ENCODE assay signal across 9 cellular contexts in genomic region chr18:12278153-12278764, GRCh38. TPM values are rescaled to one million over a fixed set of nuclear protein-coding genes. Genes with fewer than 3 reads are reported as not detected.
DNase-seq lines count a peak whose midpoint lies in the region; ATAC-seq and TF ChIP-seq lines count a peak whose summit lies in the region.
"Had no signal": no experiment of that assay in that cellular context is flagged by ENCODE, and none has a peak within 500 bp of the region (broad histone marks: within the 10 kb centered on the region; RNA-seq: fewer than 3 reads in every experiment).

No MANE protein-coding gene starts in this region.

- TF ChIP-seq CTCF in mammary epithelial cell (conservative IDR thresholded peaks at IDR 0.05 in 1 of 2, IDR thresholded peaks at IDR 0.05 in 1 of 2; ENCODE audit: extremely low read depth in 1 of 2, insufficient read depth in 1 of 2, low read depth in 1 of 2, low read length in 2 of 2): peak in 1 of 2 donors; percentile 40

- H3K79me1 ChIP-seq in mesenchymal stem cell (replicated peaks; ENCODE audit: low read length, poor library complexity, severe bottlenecking): peaks cover 2% of the 10 kb centered on the region

- intact Hi-C loops in mammary epithelial cell (cut with micrococcal nuclease): loop anchor here (5.0 to 10.0 kb wide), 2 partner anchors 379 to 423 kb away; partner anchors contain the start of genes CHMP1B and SPIRE1
- intact Hi-C loops in naive thymus-derived CD4-positive, alpha-beta T cell (cut with micrococcal nuclease): no loop called here

- POLR2A ChIA-PET in naive thymus-derived CD4-positive, alpha-beta T cell (lab: Charles Lee): no interaction called here
- POLR2A ChIA-PET in T-cell (lab: Charles Lee): interaction anchor here in 1 of 2 donors (0.6 kb wide), 1 partner anchor 114 kb away, joined by 4 read pairs; no protein-coding TSS in a partner anchor

- H3K36me3 Mint-ChIP-seq in naive thymus-derived CD4-positive, alpha-beta T cell: no peaks in the 10 kb centered on the region
- no peaks in the 10 kb centered on the region for H3K36me3 Mint-ChIP-seq in T-cell

- H3K4me3 Mint-ChIP-seq in stimulated activated naive CD8-positive, alpha-beta T cell treated with anti-CD3 and anti-CD28 coated beads, Interleukin-15, amount 100 ng/mL, for 72 hours: no peak overlapping the region
- H3K4me3 Mint-ChIP-seq in naive thymus-derived CD4-positive, alpha-beta T cell: no peak overlapping the region
- no peak overlapping the region for H3K4me3 Mint-ChIP-seq in T-cell

- no peak for ATAC-seq in stimulated activated naive CD8-positive, alpha-beta T cell treated with anti-CD3 and anti-CD28 coated beads, Interleukin-15, Interleukin-2, amounts not matched to agents 100 U/mL and 50 U/mL, for 24 hours
- no peak for ATAC-seq in stimulated activated naive CD8-positive, alpha-beta T cell treated with anti-CD3 and anti-CD28 coated beads, Interleukin-15, amount 100 ng/mL, for 72 hours
- ATAC-seq in naive thymus-derived CD4-positive, alpha-beta T cell: no peak
- no peak for ATAC-seq in T-cell (replicated peaks in 1 of 4)

- peak overlapping the region in 1 of 2 experiments; percentile 22 for H3K14ac ChIP-seq in mesenchymal stem cell (ENCODE audit: low read length in 2 of 2)

- peak overlapping the region in 1 of 3 experiments; percentile 7 for H3K4me3 ChIP-seq in mammary epithelial cell (replicated peaks in 1 of 3; ENCODE audit: insufficient read depth in 1 of 3, low read depth in 2 of 3, low read length in 3 of 3)
- peak overlapping the region in 1 of 2 experiments; percentile 76 for H3K4me3 ChIP-seq in mesenchymal stem cell (ENCODE audit: insufficient read depth in 1 of 2, low read depth in 1 of 2, low read length in 2 of 2)
- H3K4me3 ChIP-seq in naive thymus-derived CD4-positive, alpha-beta T cell (ENCODE audit: low read length): no peak overlapping the region

- H3K4me1 ChIP-seq in mammary epithelial cell (ENCODE audit: insufficient read depth, low read length) (peaks cover 42% of the 10 kb centered on the region), mesenchymal stem cell (ENCODE audit: control insufficient read depth, insufficient read depth, low read depth, low read length) (peaks cover 31% of the 10 kb centered on the region)
- no peaks in the 10 kb centered on the region for H3K4me1 ChIP-seq in naive thymus-derived CD4-positive, alpha-beta T cell (ENCODE audit: control insufficient read depth in 2 of 2, insufficient read depth in 2 of 2, low read length in 2 of 2)

- dilution Hi-C loops in mammary epithelial cell (cut with HindIII; ENCODE audit: low sequenced_read_pairs): no loop called here

- peaks cover 21% of the 10 kb centered on the region for H3K27me3 Mint-ChIP-seq in stimulated activated naive CD8-positive, alpha-beta T cell treated with anti-CD3 and anti-CD28 coated beads, Interleukin-15, amount 100 ng/mL, for 72 hours
- H3K27me3 Mint-ChIP-seq in naive thymus-derived CD4-positive, alpha-beta T cell: peaks cover 0 to 39% (median 7%) of the 10 kb centered on the region in 5 donors
- peaks cover 11 to 30% of the 10 kb centered on the region in 2 donors for H3K27me3 Mint-ChIP-seq in T-cell

- no peaks in the 10 kb centered on the region for H3K9me3 Mint-ChIP-seq in stimulated activated naive CD8-positive, alpha-beta T cell treated with anti-CD3 and anti-CD28 coated beads, Interleukin-15, amount 100 ng/mL, for 72 hours
- no peaks in the 10 kb centered on the region for H3K9me3 Mint-ChIP-seq in naive thymus-derived CD4-positive, alpha-beta T cell
- no peaks in the 10 kb centered on the region for H3K9me3 Mint-ChIP-seq in T-cell

- WGBS in mammary epithelial cell (ENCODE audit: low coverage, missing lambda C conversion rate): 5% methylated on average over 4 of the region's 7 CpGs
- 66% methylated on average over 7 of the region's 7 CpGs for whole genome bisulfite sequencing in mesenchymal stem cell

- peak overlapping the region; percentile 83 for H3K27ac ChIP-seq in mammary epithelial cell (ENCODE audit: insufficient read depth, low read depth, low read length)
- H3K27ac ChIP-seq in mesenchymal stem cell (ENCODE audit: low read length, poor library complexity, severe bottlenecking): peak overlapping the region; percentile 94
- H3K27ac ChIP-seq in naive thymus-derived CD4-positive, alpha-beta T cell (ENCODE audit: low read depth, low read length): no peak overlapping the region

- peak overlapping the region in 1 of 2 experiments; percentile 0 for H3K23ac ChIP-seq in mesenchymal stem cell (ENCODE audit: low read length in 2 of 2)

- H3K36me3 ChIP-seq in mammary epithelial cell (ENCODE audit: insufficient read depth, low read length): no peaks in the 10 kb centered on the region
- no peaks in the 10 kb centered on the region for H3K36me3 ChIP-seq in mesenchymal stem cell (ENCODE audit: control insufficient read depth in 1 of 2, insufficient read depth in 2 of 2, low read depth in 1 of 2, low read length in 2 of 2)
- no peaks in the 10 kb centered on the region for H3K36me3 ChIP-seq in naive thymus-derived CD4-positive, alpha-beta T cell (ENCODE audit: control insufficient read depth in 2 of 3, insufficient read depth in 3 of 3, low read length in 3 of 3)

- no peaks in the 10 kb centered on the region for H4K20me1 ChIP-seq in mammary epithelial cell (ENCODE audit: insufficient read depth, low read length)

- H3K4ac ChIP-seq in mesenchymal stem cell (ENCODE audit: low read depth in 1 of 2, low read length in 2 of 2): peak overlapping the region; percentile 15 to 20

- H3K27me3 ChIP-seq in mammary epithelial cell (ENCODE audit: insufficient read depth, low read length): no peaks in the 10 kb centered on the region
- no peaks in the 10 kb centered on the region for H3K27me3 ChIP-seq in mesenchymal stem cell (ENCODE audit: control insufficient read depth in 1 of 2, insufficient read depth in 1 of 2, low read length in 2 of 2)
- H3K27me3 ChIP-seq in naive thymus-derived CD4-positive, alpha-beta T cell (ENCODE audit: control insufficient read depth in 2 of 2, insufficient read depth in 2 of 2, low read length in 2 of 2): no peaks in the 10 kb centered on the region

- peak overlapping the region; percentile 85 for H4K91ac ChIP-seq in mesenchymal stem cell (ENCODE audit: low read length)

- peak overlapping the region; percentile 79 for H2BK5ac ChIP-seq in mesenchymal stem cell (ENCODE audit: low read depth, low read length, poor library complexity, severe bottlenecking)

- H3K4me2 ChIP-seq in mammary epithelial cell (ENCODE audit: insufficient read depth, low read depth, low read length) (peak overlapping the region; percentile 76), mesenchymal stem cell (ENCODE audit: low read length, poor library complexity, severe bottlenecking) (peak overlapping the region; percentile 43)

- in situ Hi-C loops in mammary epithelial cell (cut with MboI; ENCODE audit: low sequenced_read_pairs in 2 of 2): no loop called here

- H2AK5ac ChIP-seq in mesenchymal stem cell (ENCODE audit: low read length, severe bottlenecking): peak overlapping the region; percentile 40

- no peaks in the 10 kb centered on the region for H3K4me1 Mint-ChIP-seq in stimulated activated naive CD8-positive, alpha-beta T cell treated with anti-CD3 and anti-CD28 coated beads, Interleukin-15, amount 100 ng/mL, for 72 hours
- peaks cover 0 to 3% (median 0%) of the 10 kb centered on the region in 7 donors for H3K4me1 Mint-ChIP-seq in naive thymus-derived CD4-positive, alpha-beta T cell
- no peaks in the 10 kb centered on the region for H3K4me1 Mint-ChIP-seq in T-cell

- peak overlapping the region; percentile 50 to 58 for H3K18ac ChIP-seq in mesenchymal stem cell (ENCODE audit: low read depth in 1 of 2, low read length in 2 of 2)

- H3K27ac Mint-ChIP-seq in stimulated activated naive CD8-positive, alpha-beta T cell treated with anti-CD3 and anti-CD28 coated beads, Interleukin-15, amount 100 ng/mL, for 72 hours: no peak overlapping the region
- no peak overlapping the region for H3K27ac Mint-ChIP-seq in naive thymus-derived CD4-positive, alpha-beta T cell
- no peak overlapping the region for H3K27ac Mint-ChIP-seq in T-cell

- H3K9ac ChIP-seq in mammary epithelial cell (ENCODE audit: insufficient read depth, low read length) (peak overlapping the region; percentile 68), mesenchymal stem cell (ENCODE audit: low read length) (peak overlapping the region; percentile 97)

- H4K8ac ChIP-seq in mesenchymal stem cell (ENCODE audit: low read length): peak overlapping the region; percentile 93

- CTCF ChIA-PET in mammary epithelial cell (lab: Charles Lee; ENCODE audit: low non-redundant PET) (interaction anchor here (1.1 kb wide), 1 partner anchor 50 kb away, joined by 3 read pairs; no protein-coding TSS in a partner anchor), T-cell (lab: Charles Lee) (interaction anchor here (0.6 to 1.2 kb wide), 2 partner anchors 13 to 700 kb away, joined by 4 to 9 read pairs; no protein-coding TSS in a partner anchor)
- CTCF ChIA-PET in naive thymus-derived CD4-positive, alpha-beta T cell (lab: Charles Lee): no interaction called here

- peak overlapping the region; percentile 19 to 60 for H2BK12ac ChIP-seq in mesenchymal stem cell (ENCODE audit: low read length in 2 of 2)

- H2BK120ac ChIP-seq in mesenchymal stem cell (ENCODE audit: low read depth, low read length): peak overlapping the region; percentile 68

- H3K9me3 ChIP-seq in mammary epithelial cell (replicated peaks; ENCODE audit: insufficient read depth, low read length) (no peaks in the 10 kb centered on the region), mesenchymal stem cell (ENCODE audit: control insufficient read depth, low read length) (no peaks in the 10 kb centered on the region)
- no peaks in the 10 kb centered on the region for H3K9me3 ChIP-seq in naive thymus-derived CD4-positive, alpha-beta T cell (ENCODE audit: control insufficient read depth in 2 of 3, low read length in 3 of 3)

- H2AFZ ChIP-seq in mammary epithelial cell (ENCODE audit: low read depth, low read length) (peak overlapping the region; percentile 93), mesenchymal stem cell (ENCODE audit: low read depth, low read length) (no peak overlapping the region)

- peak; percentile 12 for DNase-seq in stimulated activated naive CD8-positive, alpha-beta T cell treated with anti-CD3 and anti-CD28 coated beads, Interleukin-15, Interleukin-2, amounts not matched to agents 100 U/mL and 50 U/mL, for 24 hours
- DNase-seq in stimulated activated naive CD8-positive, alpha-beta T cell treated with anti-CD3 and anti-CD28 coated beads, Interleukin-15, amount 100 ng/mL, for 72 hours: no peak
- DNase-seq in mammary epithelial cell: peak; percentile 47
- no peak for DNase-seq in mesenchymal stem cell
- DNase-seq in superior temporal gyrus (ENCODE audit: extremely low spot score): no peak
- DNase-seq in naive thymus-derived CD4-positive, alpha-beta T cell: no peak
- DNase-seq in activated T-cell treated with anti-CD3 and anti-CD28 coated beads, Interleukin-2, amount 50 U/mL, for 1 hour: no peak
- no peak for DNase-seq in T-cell
- DNase-seq: T-helper 9 cell had no signal

- H3K79me2 ChIP-seq in mammary epithelial cell (ENCODE audit: insufficient read depth, low read length): no peaks in the 10 kb centered on the region

- no TSS peak for BruUV-seq in mammary epithelial cell (replicated peaks; lab: Mats Ljungman, UMichigan)

- H2BK15ac ChIP-seq in mesenchymal stem cell (ENCODE audit: low read depth, poor library complexity, severe bottlenecking): no peak overlapping the region

RNA-seq across cellular contexts. Expression of gene CIDEA, which starts 24.1 kb away (rescaled TPM):
- total RNA-seq in mammary epithelial cell: 1 to 10 TPM in 1 of 2 donors, under 1 TPM in 1; 0.94 to 1.3 TPM
- 4.9 TPM for polyA plus RNA-seq in mammary epithelial cell
- 15.5 TPM for polyA minus RNA-seq in mammary epithelial cell
- polyA plus RNA-seq in mesenchymal stem cell (2013, experiment 1 of 2): not detected
- not detected for polyA plus RNA-seq in mesenchymal stem cell (2013, experiment 2 of 2)
- not detected for total RNA-seq in naive thymus-derived CD4-positive, alpha-beta T cell
- polyA plus RNA-seq in naive thymus-derived CD4-positive, alpha-beta T cell: not detected
- total RNA-seq in T-cell: not detected

RNA-seq across cellular contexts. Expression of gene TUBB6, which starts 29.8 kb away (rescaled TPM):
- total RNA-seq in mammary epithelial cell: 1,000 to 10,000 TPM in 1 of 2 donors, 100 to 1,000 TPM in 1; 522 to 1,295 TPM
- polyA plus RNA-seq in mammary epithelial cell: 1,680 TPM
- 684 TPM for polyA minus RNA-seq in mammary epithelial cell
- 234 TPM for polyA plus RNA-seq in mesenchymal stem cell (2013, experiment 1 of 2)
- 237 TPM for polyA plus RNA-seq in mesenchymal stem cell (2013, experiment 2 of 2)
- 10 to 100 TPM in 2 of 5 experiments, 1 to 10 TPM in 2, under 1 TPM in 1; 0.70 to 16.5 (median 3.7) TPM for total RNA-seq in naive thymus-derived CD4-positive, alpha-beta T cell
- 1 to 10 TPM; 1.3 to 3.2 TPM for polyA plus RNA-seq in naive thymus-derived CD4-positive, alpha-beta T cell
- total RNA-seq in T-cell: 1 to 10 TPM in 2 of 5 donors, under 1 TPM in 3; 0.40 to 4.9 (median 0.96) TPM

Comparison
In these comparisons a context has a peak if more than half of its experiments do, and no peak if none do; other contexts are left out.
1. DNase-seq: peak in stimulated activated naive CD8-positive, alpha-beta T cell treated with anti-CD3 and anti-CD28 coated beads, Interleukin-15, Interleukin-2, amounts not matched to agents 100 U/mL and 50 U/mL, for 24 hours (single experiment) and mammary epithelial cell (single experiment); none in stimulated activated naive CD8-positive, alpha-beta T cell treated with anti-CD3 and anti-CD28 coated beads, Interleukin-15, amount 100 ng/mL, for 72 hours (0 of 2), mesenchymal stem cell (single experiment), superior temporal gyrus (single experiment), naive thymus-derived CD4-positive, alpha-beta T cell (0 of 9), activated T-cell treated with anti-CD3 and anti-CD28 coated beads, Interleukin-2, amount 50 U/mL, for 1 hour (single experiment) and T-cell (0 of 34).
2. RNA of gene TUBB6, which starts 29.8 kb away (total RNA-seq): 522 to 1,295 TPM in mammary epithelial cell; 0.70 to 16.5 TPM in naive thymus-derived CD4-positive, alpha-beta T cell and 0.40 to 4.9 TPM in T-cell; every median in the first group is over 10 times any median in the second.